In genomic region chr3:4426261-4426781, GRCh38 we compare ENCODE assay signal across 12 cellular contexts. TPM values are rescaled to one million over a fixed set of nuclear protein-coding genes. Genes with fewer than 3 reads are reported as not detected.
DNase-seq lines count a peak whose midpoint lies in the region; ATAC-seq and TF ChIP-seq lines count a peak whose summit lies in the region.
"Had no signal": no experiment of that assay in that cellular context is flagged by ENCODE, and none has a peak within 500 bp of the region (broad histone marks: within the 10 kb centered on the region; RNA-seq: fewer than 3 reads in every experiment).

No MANE protein-coding gene starts in this region.

- H3K27me3 ChIP-seq in PC-3 (ENCODE audit: low read length), result no peaks in the 10 kb centered on the region
- no peaks in the 10 kb centered on the region for H3K27me3 ChIP-seq in skeletal muscle satellite cell (ENCODE audit: control insufficient read depth, insufficient read depth, low read length)

- H3K36me3 ChIP-seq in PC-3 (ENCODE audit: low read depth, low read length), result no peaks in the 10 kb centered on the region
- no peaks in the 10 kb centered on the region for H3K36me3 ChIP-seq in skeletal muscle satellite cell (ENCODE audit: insufficient read depth, low read length)
- H3K36me3 ChIP-seq: prostate gland had no signal

- H3K9ac ChIP-seq in PC-3 (ENCODE audit: low read length) (peak overlapping the region; percentile 10; the same call in 1 of the 2 replicates), skeletal muscle satellite cell (ENCODE audit: low read depth, low read length) (no peak overlapping the region)

- H3K4me2 ChIP-seq in PC-3 (ENCODE audit: low read length), result peak overlapping the region; percentile 69
- peak overlapping the region; percentile 50 for H3K4me2 ChIP-seq in skeletal muscle satellite cell (ENCODE audit: low read length)

- no TSS peak for BruUV-seq in PC-3 (replicated peaks; lab: Mats Ljungman, UMichigan)

- H3K9me2 ChIP-seq in PC-3 (replicated peaks; ENCODE audit: low read length), result no peaks in the 10 kb centered on the region

- H3K79me2 ChIP-seq in PC-3 (ENCODE audit: low read length), result peaks cover 7% of the 10 kb centered on the region; the same call in 1 of the 2 replicates

- no peaks in the 10 kb centered on the region for H3F3A ChIP-seq in PC-3 (ENCODE audit: low read length, unreplicated experiment)

- peaks cover under 1% of the 10 kb centered on the region for H3K36me3 Mint-ChIP-seq in activated CD4-positive, alpha-beta memory T cell treated with anti-CD3 and anti-CD28 coated beads for 36 hours
- H3K36me3 Mint-ChIP-seq in activated CD4-positive, alpha-beta memory T cell treated with anti-CD3 and anti-CD28 coated beads, Interleukin-2, amount 10 ng/mL, durations not matched to agents 7 days and 5 days (ENCODE audit: low read depth), result peaks cover 11% of the 10 kb centered on the region

- CTCF ChIA-PET in activated CD4-positive, alpha-beta memory T cell treated with anti-CD3 and anti-CD28 coated beads for 36 hours (lab: Charles Lee), result no interaction called here
- CTCF ChIA-PET in activated CD4-positive, alpha-beta memory T cell treated with anti-CD3 and anti-CD28 coated beads, Interleukin-2, amount 10 ng/mL, durations not matched to agents 7 days and 5 days (lab: Charles Lee), result interaction anchor here (1.1 kb wide), 1 partner anchor 75 kb away, joined by 3 read pairs; no protein-coding TSS in a partner anchor
- CTCF ChIA-PET in PC-3 (lab: Charles Lee), result interaction anchor here (1.1 kb wide), 1 partner anchor 13 kb away, joined by 3 read pairs; no protein-coding TSS in a partner anchor

- no peaks in the 10 kb centered on the region for H4K20me1 ChIP-seq in PC-3 (ENCODE audit: low read length)

- H3K27ac ChIP-seq in PC-3 (ENCODE audit: low read length) (peak overlapping the region; percentile 76), epithelial cell of prostate (peak overlapping the region; percentile 15)
- H3K27ac ChIP-seq: prostate gland had no signal

- intact Hi-C loops in activated CD4-positive, alpha-beta memory T cell treated with anti-CD3 and anti-CD28 coated beads for 36 hours (cut with micrococcal nuclease), result loop anchor here (5.0 to 10.0 kb wide), 2 partner anchors 406 to 598 kb away; no protein-coding TSS in a partner anchor
- intact Hi-C loops in PC-3 (cut with micrococcal nuclease), result loop anchor here (1.0 to 2.0 kb wide), 2 partner anchors 40 to 67 kb away; partner anchors contain the start of genes ITPR1 and SUMF1

- no peak overlapping the region for H3K4me3 Mint-ChIP-seq in activated CD4-positive, alpha-beta memory T cell treated with anti-CD3 and anti-CD28 coated beads for 36 hours
- H3K4me3 Mint-ChIP-seq in activated CD4-positive, alpha-beta memory T cell treated with anti-CD3 and anti-CD28 coated beads, Interleukin-2, amount 10 ng/mL, durations not matched to agents 7 days and 5 days, result no peak overlapping the region

- peak overlapping the region; percentile 58 for H3K27ac Mint-ChIP-seq in activated CD4-positive, alpha-beta memory T cell treated with anti-CD3 and anti-CD28 coated beads for 36 hours
- H3K27ac Mint-ChIP-seq in activated CD4-positive, alpha-beta memory T cell treated with anti-CD3 and anti-CD28 coated beads, Interleukin-2, amount 10 ng/mL, durations not matched to agents 7 days and 5 days, result no peak overlapping the region

- H3K27me3 Mint-ChIP-seq in activated CD4-positive, alpha-beta memory T cell treated with anti-CD3 and anti-CD28 coated beads for 36 hours, result no peaks in the 10 kb centered on the region
- H3K27me3 Mint-ChIP-seq in activated CD4-positive, alpha-beta memory T cell treated with anti-CD3 and anti-CD28 coated beads, Interleukin-2, amount 10 ng/mL, durations not matched to agents 7 days and 5 days, result no peaks in the 10 kb centered on the region

- POLR2A ChIA-PET in activated CD4-positive, alpha-beta memory T cell treated with anti-CD3 and anti-CD28 coated beads for 36 hours (lab: Charles Lee), result interaction anchor here (1.0 kb wide), 1 partner anchor 75 kb away, joined by 3 read pairs; no protein-coding TSS in a partner anchor
- POLR2A ChIA-PET in activated CD4-positive, alpha-beta memory T cell treated with anti-CD3 and anti-CD28 coated beads, Interleukin-2, amount 10 ng/mL, durations not matched to agents 7 days and 5 days (lab: Charles Lee), result interaction anchor here (1.1 kb wide), 1 partner anchor 75 kb away, joined by 3 read pairs; no protein-coding TSS in a partner anchor
- POLR2A ChIA-PET in PC-3 (lab: Charles Lee; ENCODE audit: unreplicated experiment), result no interaction called here

- H3K9me3 Mint-ChIP-seq in activated CD4-positive, alpha-beta memory T cell treated with anti-CD3 and anti-CD28 coated beads for 36 hours, result peaks cover 1% of the 10 kb centered on the region
- peaks cover 2% of the 10 kb centered on the region for H3K9me3 Mint-ChIP-seq in activated CD4-positive, alpha-beta memory T cell treated with anti-CD3 and anti-CD28 coated beads, Interleukin-2, amount 10 ng/mL, durations not matched to agents 7 days and 5 days

- H3K4me1 Mint-ChIP-seq in activated CD4-positive, alpha-beta memory T cell treated with anti-CD3 and anti-CD28 coated beads for 36 hours (ENCODE audit: low read depth), result peaks cover 38% of the 10 kb centered on the region
- peaks cover 19% of the 10 kb centered on the region for H3K4me1 Mint-ChIP-seq in activated CD4-positive, alpha-beta memory T cell treated with anti-CD3 and anti-CD28 coated beads, Interleukin-2, amount 10 ng/mL, durations not matched to agents 7 days and 5 days

- DNase-seq in activated CD4-positive, alpha-beta memory T cell treated with anti-CD3 and anti-CD28 coated beads for 36 hours, result no peak
- DNase-seq in activated CD4-positive, alpha-beta memory T cell treated with anti-CD3 and anti-CD28 coated beads, Interleukin-2, amount 10 ng/mL, durations not matched to agents 7 days and 5 days, result no peak
- no peak for DNase-seq in PC-3
- no peak for DNase-seq in epithelial cell of prostate (ENCODE audit: low read depth, low spot score)
- no peak for DNase-seq in NAMALWA (ENCODE audit: low spot score)
- no peak for DNase-seq in NCI-H1694 (lab: John Stamatoyannopoulos, UW)
- DNase-seq: DMS153, NCI-H2227 treated with DMSO at 0.1 percent for 48 hours had no signal

- H3K4me3 ChIP-seq in PC-3 (ENCODE audit: low read length) (no peak overlapping the region; the same call in 1 of the 2 replicates), skeletal muscle satellite cell (ENCODE audit: low read length) (no peak overlapping the region)
- H3K4me3 ChIP-seq: prostate gland had no signal

- H3K9me3 ChIP-seq in PC-3 (ENCODE audit: low read length), result no peaks in the 10 kb centered on the region
- H3K9me3 ChIP-seq in skeletal muscle satellite cell (replicated peaks; ENCODE audit: low read length), result no peaks in the 10 kb centered on the region
- H3K9me3 ChIP-seq: prostate gland had no signal

- no peak for TF ChIP-seq CTCF in PC-3 (conservative IDR thresholded peaks at IDR 0.05; ENCODE audit: low read depth, low read length)

- H3K4me1 ChIP-seq in PC-3 (ENCODE audit: insufficient read depth, low read length), result peaks cover 29% of the 10 kb centered on the region
- peaks cover 27% of the 10 kb centered on the region for H3K4me1 ChIP-seq in skeletal muscle satellite cell (ENCODE audit: control insufficient read depth, insufficient read depth, low read length)
- H3K4me1 ChIP-seq: prostate gland had no signal

- H2AFZ ChIP-seq in PC-3 (ENCODE audit: low read length), result no peak overlapping the region

- ATAC-seq in PC-3 (no peak), HG03521 (IDR thresholded peaks at IDR 0.05; ENCODE audit: unreplicated experiment) (no peak)
- ATAC-seq: HCT116 had no signal

RNA-seq across cellular contexts. Expression of gene SUMF1, which starts 40.7 kb away (rescaled TPM):
- total RNA-seq in activated CD4-positive, alpha-beta memory T cell treated with anti-CD3 and anti-CD28 coated beads for 36 hours, result 1 to 10 TPM; 5.1 to 5.6 TPM
- total RNA-seq in activated CD4-positive, alpha-beta memory T cell treated with anti-CD3 and anti-CD28 coated beads, Interleukin-2, amount 10 ng/mL, durations not matched to agents 7 days and 5 days, result 1 to 10 TPM; 7.1 to 7.3 TPM
- total RNA-seq in PC-3 (2014; rRNA removed), result 79.1 and 81.5 TPM in 2 replicates
- total RNA-seq in skeletal muscle satellite cell (2012; rRNA removed), result 40.1 and 41.9 TPM in 2 replicates
